ENCODE assay signal across 8 cellular contexts in genomic region chr2:68467077-68467960, GRCh38. TPM values are rescaled to one million over a fixed set of nuclear protein-coding genes. Genes with fewer than 3 reads are reported as not detected.
DNase-seq lines count a peak whose midpoint lies in the region; ATAC-seq, FAIRE-seq and TF ChIP-seq lines count a peak whose summit lies in the region.

A gene with protein sequence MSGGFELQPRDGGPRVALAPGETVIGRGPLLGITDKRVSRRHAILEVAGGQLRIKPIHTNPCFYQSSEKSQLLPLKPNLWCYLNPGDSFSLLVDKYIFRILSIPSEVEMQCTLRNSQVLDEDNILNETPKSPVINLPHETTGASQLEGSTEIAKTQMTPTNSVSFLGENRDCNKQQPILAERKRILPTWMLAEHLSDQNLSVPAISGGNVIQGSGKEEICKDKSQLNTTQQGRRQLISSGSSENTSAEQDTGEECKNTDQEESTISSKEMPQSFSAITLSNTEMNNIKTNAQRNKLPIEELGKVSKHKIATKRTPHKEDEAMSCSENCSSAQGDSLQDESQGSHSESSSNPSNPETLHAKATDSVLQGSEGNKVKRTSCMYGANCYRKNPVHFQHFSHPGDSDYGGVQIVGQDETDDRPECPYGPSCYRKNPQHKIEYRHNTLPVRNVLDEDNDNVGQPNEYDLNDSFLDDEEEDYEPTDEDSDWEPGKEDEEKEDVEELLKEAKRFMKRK (plus strand): TSS chr2:68467585. CDS start chr2:68467732, 147 bp downstream.
A gene with protein sequence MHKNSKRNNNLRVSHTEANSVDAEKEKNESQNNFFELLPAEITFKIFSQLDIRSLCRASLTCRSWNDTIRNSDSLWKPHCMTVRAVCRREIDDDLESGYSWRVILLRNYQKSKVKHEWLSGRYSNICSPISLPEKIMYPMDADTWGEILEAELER (minus strand): TSS chr2:68467294. CDS start chr2:68465145, 2,149 bp downstream.

- H3K27ac ChIP-seq in OCI-LY3 (ENCODE audit: low read length) (peak within 1 kb of the TSS; percentile 59), endothelial cell of umbilical vein (ENCODE audit: insufficient read depth, low read depth, low read length) (peak within 1 kb of the TSS; percentile 74)

- peak; percentile 68 for TF ChIP-seq POLR2A in endothelial cell of umbilical vein (IDR thresholded peaks at IDR 0.05; ENCODE audit: low read depth, low read length)

- no peaks in the 10 kb centered on the region for H3K36me3 Mint-ChIP-seq in mesothelial cell of epicardium

- peaks cover 5% of the 10 kb centered on the region for H3K36me3 ChIP-seq in OCI-LY3 (replicated peaks; ENCODE audit: low read depth, low read length)
- H3K36me3 ChIP-seq in endothelial cell of umbilical vein (ENCODE audit: control insufficient read depth in 2 of 2, extremely low read depth in 1 of 2, insufficient read depth in 2 of 2, low read length in 2 of 2): no peaks in the 10 kb centered on the region

- CTCF ChIA-PET in endothelial cell of umbilical vein (lab: Charles Lee): interaction anchor here (0.7 to 7.5 kb wide), 10 partner anchors 11 to 476 kb away, joined by 3 to 305 read pairs (median 12); no protein-coding TSS in a partner anchor

- dilution Hi-C loops in endothelial cell of umbilical vein (cut with MboI; ENCODE audit: extremely low pct_ligation_motif_present, low sequenced_read_pairs): no loop called here

- H4K20me1 ChIP-seq in OCI-LY3 (ENCODE audit: insufficient read depth, low read length) (no peaks in the 10 kb centered on the region), endothelial cell of umbilical vein (replicated peaks; ENCODE audit: control insufficient read depth, extremely low read depth, insufficient read depth, low read length) (no peaks in the 10 kb centered on the region)

- H3K9me3 Mint-ChIP-seq in mesothelial cell of epicardium: no peaks in the 10 kb centered on the region

- POLR2A ChIA-PET in endothelial cell of umbilical vein (lab: Charles Lee): interaction anchor here (1.0 to 1.5 kb wide), 2 partner anchors 9 to 21 kb away, joined by 3 to 4 read pairs; no protein-coding TSS in a partner anchor

- TSS peak; percentile 70 for BruUV-seq in endothelial cell of umbilical vein (replicated peaks; lab: Mats Ljungman, UMichigan)

- H3K27me3 Mint-ChIP-seq in mesothelial cell of epicardium (ENCODE audit: low read depth): no peaks in the 10 kb centered on the region

- FAIRE-seq in endothelial cell of umbilical vein (lab: Jason Lieb, UNC): peak; percentile 94

- peak within 1 kb of the TSS; percentile 92 for H3K4me3 ChIP-seq in OCI-LY3 (ENCODE audit: low read length)
- H3K4me3 ChIP-seq in endothelial cell of umbilical vein (replicated peaks in 1 of 3; ENCODE audit: insufficient read depth in 1 of 3, low read depth in 1 of 3, low read length in 3 of 3): peak within 1 kb of the TSS; percentile 80 to 94 (median 85)

- no peaks in the 10 kb centered on the region for H3K9me3 ChIP-seq in OCI-LY3 (ENCODE audit: insufficient read depth, low read length)
- H3K9me3 ChIP-seq in endothelial cell of umbilical vein (replicated peaks; ENCODE audit: control insufficient read depth, insufficient read depth, low read length): no peaks in the 10 kb centered on the region

- H3K4me1 ChIP-seq in OCI-LY3 (ENCODE audit: low read length): peaks cover 22% of the 10 kb centered on the region
- peaks cover 7% of the 10 kb centered on the region for H3K4me1 ChIP-seq in endothelial cell of umbilical vein (ENCODE audit: control insufficient read depth, extremely low read depth, insufficient read depth, low read length)

- DNase-seq in DMS 273 treated with DMSO at 0.1 percent for 48 hours (lab: John Stamatoyannopoulos, UW) (peak; percentile 97), HuH-7.5 (ENCODE audit: low spot score) (peak; percentile 73), activated T-cell treated with anti-CD3 and anti-CD28 coated beads for 24 hours (ENCODE audit: low read depth) (peak; percentile 96), endothelial cell of umbilical vein (ENCODE audit: low read depth, low spot score) (peak; percentile 99), mesothelial cell of epicardium (ENCODE audit: low spot score in 2 of 2, unreplicated experiment in 2 of 2) (peak; percentile 93 to 97)
- DNase-seq in stimulated activated CD8-positive, alpha-beta memory T cell treated with anti-CD3 and anti-CD28 coated beads, Interleukin-15, amount 100 ng/mL, for 4 hours (ENCODE audit: low read depth in 2 of 2): peak; percentile 95 to 97

- TF ChIP-seq CTCF in OCI-LY3 (IDR thresholded peaks at IDR 0.05; ENCODE audit: low read depth, low read length): no peak
- TF ChIP-seq CTCF in endothelial cell of umbilical vein (IDR thresholded peaks at IDR 0.05; ENCODE audit: extremely low read depth in 1 of 2, insufficient read depth in 1 of 2, low read depth in 1 of 2, low read length in 2 of 2): no peak
- no peak for TF ChIP-seq CTCF in mesothelial cell of epicardium (IDR thresholded peaks at IDR 0.05; ENCODE audit: unreplicated experiment)

- H3K79me2 ChIP-seq in OCI-LY3 (ENCODE audit: low read length) (peaks cover 46% of the 10 kb centered on the region), endothelial cell of umbilical vein (ENCODE audit: control insufficient read depth, insufficient read depth, low read length) (no peaks in the 10 kb centered on the region)

- H3K4me2 ChIP-seq in OCI-LY3 (ENCODE audit: low read length) (peak within 1 kb of the TSS; percentile 88), endothelial cell of umbilical vein (ENCODE audit: insufficient read depth, low read length) (peak within 1 kb of the TSS; percentile 99)

- peak within 1 kb of the TSS; percentile 98 for H3K27ac Mint-ChIP-seq in mesothelial cell of epicardium

- H3K9ac ChIP-seq in OCI-LY3 (ENCODE audit: low read length) (peak within 1 kb of the TSS; percentile 87), endothelial cell of umbilical vein (replicated peaks; ENCODE audit: extremely low read depth, insufficient read depth, low read length) (peak within 1 kb of the TSS; percentile 94)

- H3K9me1 ChIP-seq in endothelial cell of umbilical vein (replicated peaks; ENCODE audit: control insufficient read depth, extremely low read depth, insufficient read depth, low read length): no peaks in the 10 kb centered on the region

- ATAC-seq in GM21528 (IDR thresholded peaks at IDR 0.05; ENCODE audit: low FRiP score, unreplicated experiment): peak; percentile 95

- H3K4me3 Mint-ChIP-seq in mesothelial cell of epicardium: peak within 1 kb of the TSS; percentile 98

- no peaks in the 10 kb centered on the region for H3K27me3 ChIP-seq in OCI-LY3 (ENCODE audit: low read depth, low read length)
- H3K27me3 ChIP-seq in endothelial cell of umbilical vein (ENCODE audit: control insufficient read depth in 2 of 2, insufficient read depth in 2 of 2, low read length in 2 of 2): no peaks in the 10 kb centered on the region

- peak within 1 kb of the TSS; percentile 62 for H2AFZ ChIP-seq in OCI-LY3 (ENCODE audit: low read depth, low read length)
- peak within 1 kb of the TSS; percentile 99 for H2AFZ ChIP-seq in endothelial cell of umbilical vein (ENCODE audit: low read depth, low read length)

- intact Hi-C loops in endothelial cell of umbilical vein (cut with micrococcal nuclease): loop anchor here (1.0 to 5.0 kb wide), 5 partner anchors 26 to 440 kb away; partner anchors contain the start of gene PNO1

- H3K4me1 Mint-ChIP-seq in mesothelial cell of epicardium: peaks cover 21% of the 10 kb centered on the region

TF ChIP-seq in endothelial cell of umbilical vein, 7 proteins besides CTCF, POLR2A, EP300 and RAD21:
- TF ChIP-seq MYC (IDR thresholded peaks at IDR 0.05; ENCODE audit: low read depth, low read length): no peak
- TF ChIP-seq POLR2AphosphoS5 (IDR thresholded peaks at IDR 0.05; ENCODE audit: insufficient read depth, low read depth, low read length): peak; percentile 78
- TF ChIP-seq, protein P1, sequence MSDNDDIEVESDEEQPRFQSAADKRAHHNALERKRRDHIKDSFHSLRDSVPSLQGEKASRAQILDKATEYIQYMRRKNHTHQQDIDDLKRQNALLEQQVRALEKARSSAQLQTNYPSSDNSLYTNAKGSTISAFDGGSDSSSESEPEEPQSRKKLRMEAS (IDR thresholded peaks at IDR 0.05; ENCODE audit: insufficient read depth, insufficient read length): peak; percentile 32

RNA-seq across cellular contexts. Expression of the first gene that starts in this region (rescaled TPM):
- total RNA-seq in endothelial cell of umbilical vein (2.3 and 2.4 TPM in 2 replicates), mesothelial cell of epicardium (6.5 to 6.7 TPM (median 6.7 TPM) in 3 replicates)
- polyA plus RNA-seq in endothelial cell of umbilical vein: 0.70 and 0.75 TPM in 2 replicates
- 0.92 and 1.2 TPM in 2 replicates for polyA plus RNA-seq in endothelial cell of umbilical vein (2011; cell fraction: cytosol; rRNA removed)
- 2.0 and 2.3 TPM in 2 replicates for polyA plus RNA-seq in endothelial cell of umbilical vein (2011; cell fraction: nucleus; rRNA removed)
- 1.1 TPM in 2 replicates for polyA plus RNA-seq in endothelial cell of umbilical vein (2012)
- polyA minus RNA-seq in endothelial cell of umbilical vein: 1.5 and 3.4 TPM in 2 replicates
- polyA minus RNA-seq in endothelial cell of umbilical vein (2011; cell fraction: cytosol; rRNA and poly(A)+ RNA removed): not detected
- polyA minus RNA-seq in endothelial cell of umbilical vein (2011; cell fraction: nucleus; rRNA and poly(A)+ RNA removed): 2.8 and 3.1 TPM in 2 replicates

RNA-seq across cellular contexts. Expression of the second gene that starts in this region (rescaled TPM):
- total RNA-seq in endothelial cell of umbilical vein: 0.73 and 0.83 TPM in 2 replicates
- polyA plus RNA-seq in endothelial cell of umbilical vein: 0.46 and 0.48 TPM in 2 replicates
- 0.31 TPM in 2 replicates for polyA plus RNA-seq in endothelial cell of umbilical vein (2011; cell fraction: cytosol; rRNA removed)
- polyA plus RNA-seq in endothelial cell of umbilical vein (2011; cell fraction: nucleus; rRNA removed): 0.35 and 0.63 TPM in 2 replicates
- polyA plus RNA-seq in endothelial cell of umbilical vein (2012): 0.30 and 0.55 TPM in 2 replicates
- 0.36 and 0.56 TPM in 2 replicates for polyA minus RNA-seq in endothelial cell of umbilical vein
- 0.51 TPM for polyA minus RNA-seq in endothelial cell of umbilical vein (2011; cell fraction: cytosol; rRNA and poly(A)+ RNA removed)
- polyA minus RNA-seq in endothelial cell of umbilical vein (2011; cell fraction: nucleus; rRNA and poly(A)+ RNA removed): 0.34 and 1.3 TPM in 2 replicates
- total RNA-seq in mesothelial cell of epicardium: 0.72 to 0.77 TPM (median 0.75 TPM) in 3 replicates

Comparison
In these comparisons a context has a peak if more than half of its experiments do, and no peak if none do; other contexts are left out.
1. Peak in every context shown above with its lines: DNase-seq, ATAC-seq, H3K4me3 ChIP-seq and H3K27ac ChIP-seq.